13 cellular contexts compared by ENCODE assay signal in the genomic region with DNA sequence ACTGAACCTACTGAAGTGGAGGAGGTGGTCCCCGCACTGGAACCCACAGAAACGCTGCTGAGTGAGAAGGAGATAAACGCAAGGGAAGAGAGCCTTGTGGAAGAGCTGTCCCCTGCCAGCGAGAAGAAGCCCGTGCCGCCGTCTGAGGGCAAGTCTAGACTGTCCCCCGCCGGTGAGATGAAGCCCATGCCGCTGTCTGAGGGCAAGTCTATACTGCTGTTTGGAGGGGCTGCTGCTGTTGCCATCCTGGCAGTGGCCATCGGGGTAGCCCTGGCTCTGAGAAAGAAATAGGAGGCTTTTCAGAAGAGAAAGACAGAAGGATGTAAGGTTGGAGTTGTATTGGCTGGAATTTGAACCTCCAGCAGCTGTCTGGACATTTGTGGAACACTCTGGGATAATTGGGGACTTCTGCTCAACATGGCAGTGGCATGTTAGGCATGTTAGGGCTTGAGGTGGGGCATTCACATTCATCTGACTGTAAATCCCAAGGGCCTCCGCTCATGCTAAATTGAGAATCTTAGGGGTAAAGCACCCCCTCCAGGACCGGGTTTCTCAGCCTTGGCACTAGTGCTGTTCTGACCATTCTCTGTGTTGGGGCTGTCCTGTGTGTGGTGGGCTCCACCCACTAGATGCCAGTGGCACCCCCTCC. TPM values are rescaled to one million over a fixed set of nuclear protein-coding genes. Genes with fewer than 3 reads are reported as not detected.
A peak's percentile ranks its signal among the peaks of the same experiment; 100 is the strongest.
DNase-seq lines count a peak whose midpoint lies in the region; ATAC-seq and TF ChIP-seq lines count a peak whose summit lies in the region.
"Had no signal": no experiment of that assay in that cellular context is flagged by ENCODE, and none has a peak within 500 bp of the region (broad histone marks: within the 10 kb centered on the region; RNA-seq: fewer than 3 reads in every experiment).

No MANE protein-coding gene starts in this region.

- H3K4me3 Mint-ChIP-seq in activated naive CD8-positive, alpha-beta T cell, result no peak overlapping the region
- H3K4me3 Mint-ChIP-seq in endodermal cell, result no peak overlapping the region

- H3K36me3 ChIP-seq in left ventricle myocardium inferior (peaks cover 55% of the 10 kb centered on the region), muscle layer of colon (ENCODE audit: insufficient read depth, low read length) (peaks cover 44% of the 10 kb centered on the region), endodermal cell (ENCODE audit: control insufficient read depth, insufficient read depth, low read length) (peaks cover 52% of the 10 kb centered on the region), suprapubic skin (peaks cover 63% of the 10 kb centered on the region)

- TF ChIP-seq CTCF in left ventricle myocardium inferior (IDR thresholded peaks at IDR 0.05; ENCODE audit: borderline replicate concordance) (no peak), endodermal cell (conservative IDR thresholded peaks at IDR 0.05) (no peak), suprapubic skin (IDR thresholded peaks at IDR 0.05) (no peak)

- intact Hi-C loops in left ventricle myocardium inferior (cut with micrococcal nuclease), result no loop called here
- intact Hi-C loops in Right ventricle myocardium inferior (cut with DNase I), result loop anchor here (2.0 kb wide), 1 partner anchor 169 kb away; no protein-coding TSS in a partner anchor

- H3K9me3 Mint-ChIP-seq in activated naive CD8-positive, alpha-beta T cell (ENCODE audit: low read depth), result no peaks in the 10 kb centered on the region
- no peaks in the 10 kb centered on the region for H3K9me3 Mint-ChIP-seq in endodermal cell

- H3K27ac ChIP-seq in left ventricle myocardium inferior (replicated peaks) (peak overlapping the region; percentile 92), muscle layer of colon (ENCODE audit: low read depth, low read length) (peak overlapping the region; percentile 48), endodermal cell (ENCODE audit: low read depth, low read length) (no peak overlapping the region), suprapubic skin (no peak overlapping the region)

- no peak for TF ChIP-seq POLR2A in suprapubic skin (IDR thresholded peaks at IDR 0.05)

- no peaks in the 10 kb centered on the region for H3K27me3 ChIP-seq in left ventricle myocardium inferior (ENCODE audit: low read depth)
- no peaks in the 10 kb centered on the region for H3K27me3 ChIP-seq in muscle layer of colon (ENCODE audit: control insufficient read depth in 1 of 2, insufficient read depth in 2 of 2, low read length in 2 of 2)
- H3K27me3 ChIP-seq in endodermal cell (ENCODE audit: control insufficient read depth, insufficient read depth, low read length, poor library complexity, severe bottlenecking), result no peaks in the 10 kb centered on the region
- H3K27me3 ChIP-seq in suprapubic skin, result no peaks in the 10 kb centered on the region
- H3K27me3 ChIP-seq: MG63 had no signal

- peak overlapping the region; percentile 65 for H3K27ac Mint-ChIP-seq in activated naive CD8-positive, alpha-beta T cell
- no peak overlapping the region for H3K27ac Mint-ChIP-seq in endodermal cell

- no peak for ATAC-seq in Right ventricle myocardium inferior
- ATAC-seq in GM18861 (IDR thresholded peaks at IDR 0.05; ENCODE audit: unreplicated experiment), result no peak

- H3K9me3 ChIP-seq in left ventricle myocardium inferior (replicated peaks) (no peaks in the 10 kb centered on the region), muscle layer of colon (ENCODE audit: low read length) (no peaks in the 10 kb centered on the region), endodermal cell (ENCODE audit: control insufficient read depth, low read length) (no peaks in the 10 kb centered on the region), suprapubic skin (no peaks in the 10 kb centered on the region)
- H3K9me3 ChIP-seq: MG63 had no signal

- H3K36me3 Mint-ChIP-seq in activated naive CD8-positive, alpha-beta T cell, result peaks cover 2% of the 10 kb centered on the region
- peaks cover 42% of the 10 kb centered on the region for H3K36me3 Mint-ChIP-seq in endodermal cell (ENCODE audit: low read depth)

- H3K9ac ChIP-seq in muscle layer of colon (ENCODE audit: low read length) (no peak overlapping the region), endodermal cell (ENCODE audit: extremely low read depth, low read length, poor library complexity, severe bottlenecking) (no peak overlapping the region)

- no peaks in the 10 kb centered on the region for H3K27me3 Mint-ChIP-seq in activated naive CD8-positive, alpha-beta T cell
- no peaks in the 10 kb centered on the region for H3K27me3 Mint-ChIP-seq in endodermal cell (ENCODE audit: insufficient read depth)

- no peak for DNase-seq in left ventricle myocardium inferior
- DNase-seq in Right ventricle myocardium inferior (ENCODE audit: missing footprints), result no peak
- DNase-seq in NCI-H774 (lab: John Stamatoyannopoulos, UW), result no peak
- DNase-seq in endodermal cell, result no peak
- no peak for DNase-seq in suprapubic skin (ENCODE audit: low spot score in 2 of 2)
- DNase-seq: activated naive CD4-positive, alpha-beta T cell treated with Interleukin-2 at 50 U/mL for 16 hours; DMS79; kidney glomerular epithelial cell; MG63; NCI-H2029 treated with DMSO at 0.1 percent for 48 hours had no signal

- 95% methylated on average over 8 to 13 of the region's 13 CpGs for WGBS in endodermal cell (ENCODE audit: insufficient coverage in 1 of 2, insufficient read length in 1 of 2), 2 experiments
- 92% methylated on average over 11 of the region's 13 CpGs for WGBS in suprapubic skin

- peaks cover 64% of the 10 kb centered on the region for H3K4me1 ChIP-seq in left ventricle myocardium inferior
- peaks cover 26% of the 10 kb centered on the region for H3K4me1 ChIP-seq in muscle layer of colon (ENCODE audit: insufficient read depth, low read length)
- no peaks in the 10 kb centered on the region for H3K4me1 ChIP-seq in endodermal cell (ENCODE audit: control insufficient read depth, insufficient read depth, low read length)
- no peaks in the 10 kb centered on the region for H3K4me1 ChIP-seq in suprapubic skin

- H3K4me3 ChIP-seq in left ventricle myocardium inferior (no peak overlapping the region), muscle layer of colon (ENCODE audit: low read depth in 1 of 2, low read length in 2 of 2) (no peak overlapping the region), endodermal cell (ENCODE audit: low read length) (no peak overlapping the region), suprapubic skin (no peak overlapping the region)
- H3K4me3 ChIP-seq: MG63 had no signal

- TF ChIP-seq EP300 in suprapubic skin (IDR thresholded peaks at IDR 0.05), result no peak

- H3K4me1 Mint-ChIP-seq in activated naive CD8-positive, alpha-beta T cell (ENCODE audit: low read depth), result peaks cover 16% of the 10 kb centered on the region
- H3K4me1 Mint-ChIP-seq in endodermal cell, result peaks cover 5% of the 10 kb centered on the region

RNA-seq across cellular contexts. Expression of a gene that starts 46.9 kb away (rescaled TPM):
- 14.5 TPM for total RNA-seq in left ventricle myocardium inferior
- 23.2 TPM for total RNA-seq in Right ventricle myocardium inferior
- total RNA-seq in endodermal cell, result 10 to 100 TPM; 20.1 to 24.4 TPM
- polyA plus RNA-seq in endodermal cell (2013, experiment 1 of 2), result 22.8 TPM
- 19.1 TPM for polyA plus RNA-seq in endodermal cell (2013, experiment 2 of 2)
- total RNA-seq in suprapubic skin, result 10 to 100 TPM; 11.8 to 26.6 (median 18.4) TPM

Comparison
In these comparisons a context has a peak if more than half of its experiments do, and no peak if none do; other contexts are left out.
1. H3K27ac ChIP-seq: peak in left ventricle myocardium inferior (single experiment) and muscle layer of colon (single experiment); none in endodermal cell (single experiment) and suprapubic skin (single experiment).